In genomic region chr19:58002384-58003152, GRCh38 we compare ENCODE assay signal across 1 cellular context.
TF ChIP-seq lines count a peak whose summit lies in the region.

Gene ZNF606 (minus strand): TSS chr19:58002820. CDS start chr19:58001319, 1,501 bp downstream.

TF ChIP-seq in HepG2, 621 proteins besides CTCF, POLR2A, EP300 and RAD21 (continued from another document and continues in another):
- TF ChIP-seq AKNA (CRISPR knock-in tag; IDR thresholded peaks at IDR 0.05; ENCODE audit: borderline replicate concordance) (no peak), CEBPZ (IDR thresholded peaks at IDR 0.05; ENCODE audit: low read length) (no peak), NFE2L2 (IDR thresholded peaks at IDR 0.05; ENCODE audit: low read length) (no peak), BCLAF1 (IDR thresholded peaks at IDR 0.05) (no peak), ZNF576 (CRISPR knock-in tag; IDR thresholded peaks at IDR 0.05) (no peak), ZNF7 (CRISPR knock-in tag; IDR thresholded peaks at IDR 0.05) (no peak), ZUFSP (CRISPR knock-in tag; IDR thresholded peaks at IDR 0.05; ENCODE audit: borderline replicate concordance) (no peak), RBM22 (optimal IDR thresholded peaks at IDR 0.05; ENCODE audit: low read length) (no peak), ZNF350 (CRISPR knock-in tag; IDR thresholded peaks at IDR 0.05; ENCODE audit: borderline replicate concordance, low read depth) (peak; percentile 69; the same call in 1 of the 2 replicates), HMGXB3 (CRISPR knock-in tag; IDR thresholded peaks at IDR 0.05; ENCODE audit: borderline replicate concordance) (peak; percentile 32; the same call in 1 of the 2 replicates), STAT6 (CRISPR knock-in tag; IDR thresholded peaks at IDR 0.05; ENCODE audit: borderline replicate concordance) (no peak; the same call in 1 of the 2 replicates), ZSCAN5A (CRISPR knock-in tag; IDR thresholded peaks at IDR 0.05; ENCODE audit: borderline replicate concordance) (0 out of 2 replicates have a peak, but pooled peaks have one; percentile 16), EZH2 (conservative IDR thresholded peaks at IDR 0.05; ENCODE audit: low read depth, low read length) (no peak), DMTF1 (CRISPR knock-in tag; IDR thresholded peaks at IDR 0.05) (no peak), ZKSCAN5 (CRISPR knock-in tag; IDR thresholded peaks at IDR 0.05) (no peak; the same call in 1 of the 2 replicates), STAG1 (CRISPR knock-in tag; IDR thresholded peaks at IDR 0.05) (no peak), AGO2 (optimal IDR thresholded peaks at IDR 0.05; ENCODE audit: low read depth, low read length) (peak; percentile 81), TSC22D2 (CRISPR knock-in tag; IDR thresholded peaks at IDR 0.05; ENCODE audit: borderline replicate concordance) (0 out of 2 replicates have a peak, but pooled peaks have one; percentile 68), ELF1 (CRISPR knock-in tag; IDR thresholded peaks at IDR 0.05) (peak; percentile 92), TFAP4 (IDR thresholded peaks at IDR 0.05; ENCODE audit: borderline replicate concordance, low read depth) (peak; percentile 32; the same call in 1 of the 2 replicates), ZNF552 (CRISPR knock-in tag; IDR thresholded peaks at IDR 0.05; ENCODE audit: borderline replicate concordance) (no peak), KMT2A (CRISPR knock-in tag; IDR thresholded peaks at IDR 0.05) (peak; percentile 82; the same call in 1 of the 2 replicates)
